21 cellular contexts compared by ENCODE assay signal in genomic region chr1:182404764-182405163, GRCh38. TPM values are rescaled to one million over a fixed set of nuclear protein-coding genes. Genes with fewer than 3 reads are reported as not detected.
DNase-seq lines count a peak whose midpoint lies in the region; ATAC-seq and TF ChIP-seq lines count a peak whose summit lies in the region.
"Had no signal": no experiment of that assay in that cellular context is flagged by ENCODE, and none has a peak within 500 bp of the region (broad histone marks: within the 10 kb centered on the region; RNA-seq: fewer than 3 reads in every experiment).

No MANE protein-coding gene starts in this region.

- H3K9me3 ChIP-seq in spleen, result peaks cover 0 to 11% (median 0%) of the 10 kb centered on the region in 8 donors
- H3K9me3 ChIP-seq in mucosa of descending colon, result peaks cover 8% of the 10 kb centered on the region

- TF ChIP-seq POLR2A in spleen (IDR thresholded peaks at IDR 0.05), result no peak

- H3K4me3 ChIP-seq in Jurkat, Clone E6-1 (ENCODE audit: low read length), result no peak overlapping the region
- H3K4me3 ChIP-seq in retinal pigment epithelial cell (ENCODE audit: low read length) (no peak overlapping the region), spleen (no peak overlapping the region), mucosa of descending colon (no peak overlapping the region)
- H3K4me3 ChIP-seq: stomach had no signal

- DNase-seq in NCI-H2171 treated with DMSO at 0.1 percent for 48 hours (lab: John Stamatoyannopoulos, UW) (peak; percentile 6), NCI-H2171 (lab: John Stamatoyannopoulos, UW) (no peak), WTC11 (ENCODE audit: low spot score) (no peak), retinal pigment epithelial cell (ENCODE audit: low read depth) (no peak), spleen (no peak), mucosa of descending colon (no peak)
- peak; percentile 37 for DNase-seq in Jurkat, Clone E6-1 (ENCODE audit: low read depth, low spot score)
- DNase-seq: activated CD4-positive, alpha-beta T cell treated with anti-CD3 and anti-CD28 coated beads, Interleukin-2, amount 50 U/mL, for 48 hours; activated naive CD4-positive, alpha-beta T cell treated with anti-CD3 and anti-CD28 coated beads, Interleukin-2, amount 10 ng/mL, durations not matched to agents 7 days and 5 days; activated T-cell treated with anti-CD3 and anti-CD28 coated beads, Interleukin-2, amount 50 U/mL, for 1 hour; CD4-positive, alpha-beta T cell; cortex of kidney; NCI-H1417 treated with DMSO at 0.1 percent for 48 hours; NCI-H446; PC-3; stomach had no signal

- no peaks in the 10 kb centered on the region for H3K36me3 ChIP-seq in spleen
- no peaks in the 10 kb centered on the region for H3K36me3 ChIP-seq in mucosa of descending colon (ENCODE audit: low read depth)
- H3K36me3 ChIP-seq: stomach had no signal

- POLR2A ChIA-PET in WTC11 (lab: Charles Lee), result no interaction called here

- no peak overlapping the region for H3K4me3 Mint-ChIP-seq in WTC11
- H3K4me3 Mint-ChIP-seq: activated naive CD4-positive, alpha-beta T cell treated with anti-CD3 and anti-CD28 coated beads, Interleukin-2, amount 10 ng/mL, durations not matched to agents 7 days and 5 days; CD4-positive, alpha-beta T cell; IgD-negative memory B cell; memory B cell had no signal

- H3K4me1 Mint-ChIP-seq in WTC11, result peaks cover 6% of the 10 kb centered on the region; the same call in 1 of the 2 replicates
- H3K4me1 Mint-ChIP-seq: activated naive CD4-positive, alpha-beta T cell treated with anti-CD3 and anti-CD28 coated beads, Interleukin-2, amount 10 ng/mL, durations not matched to agents 7 days and 5 days; IgD-negative memory B cell; memory B cell had no signal

- 63 to 76% (median 65%) methylated on average over 1 of the region's 1 CpG for WGBS in spleen, 5 donors

- H3K36me3 Mint-ChIP-seq in WTC11, result peaks cover 6% of the 10 kb centered on the region
- H3K36me3 Mint-ChIP-seq: activated naive CD4-positive, alpha-beta T cell treated with anti-CD3 and anti-CD28 coated beads, Interleukin-2, amount 10 ng/mL, durations not matched to agents 7 days and 5 days; IgD-negative memory B cell had no signal

- peaks cover 14% of the 10 kb centered on the region for H3K9me3 Mint-ChIP-seq in WTC11
- H3K9me3 Mint-ChIP-seq: CD4-positive, alpha-beta T cell had no signal

- TF ChIP-seq CTCF in WTC11 (IDR thresholded peaks at IDR 0.05), result no peak
- peak; percentile 19 for TF ChIP-seq CTCF in retinal pigment epithelial cell (conservative IDR thresholded peaks at IDR 0.05; ENCODE audit: low read depth, low read length)
- no peak for TF ChIP-seq CTCF in spleen (IDR thresholded peaks at IDR 0.05 in 8 of 11, conservative IDR thresholded peaks at IDR 0.05 in 3 of 11)
- no peak for TF ChIP-seq CTCF in mucosa of descending colon (IDR thresholded peaks at IDR 0.05)

- H3K27me3 ChIP-seq in spleen (replicated peaks in 1 of 7), result peaks cover 0 to 27% (median 0%) of the 10 kb centered on the region in 7 donors
- H3K27me3 ChIP-seq: stomach had no signal

- H3K27me3 Mint-ChIP-seq in WTC11 (ENCODE audit: low read depth), result no peaks in the 10 kb centered on the region

- CTCF ChIA-PET in WTC11 (lab: Charles Lee), result interaction anchor here (0.6 to 1.3 kb wide), 14 partner anchors 8 to 731 kb away, joined by 3 to 12 read pairs (median 4); partner anchors contain the start of gene GLUL

- H3K27ac ChIP-seq in spleen, result no peak overlapping the region
- H3K27ac ChIP-seq: stomach had no signal

- intact Hi-C loops in spleen (cut with DNase I; ENCODE audit: low total_unique reads), result no loop called here
- intact Hi-C loops in mucosa of descending colon (cut with DNase I, micrococcal nuclease), result no loop called here

- H3K4me1 ChIP-seq in spleen (no peaks in the 10 kb centered on the region), mucosa of descending colon (ENCODE audit: low read depth) (peaks cover 10% of the 10 kb centered on the region)
- H3K4me1 ChIP-seq: stomach had no signal

- no peak overlapping the region for H3K27ac Mint-ChIP-seq in WTC11
- H3K27ac Mint-ChIP-seq: activated naive CD4-positive, alpha-beta T cell treated with anti-CD3 and anti-CD28 coated beads, Interleukin-2, amount 10 ng/mL, durations not matched to agents 7 days and 5 days; CD4-positive, alpha-beta T cell; IgD-negative memory B cell; memory B cell had no signal

- peak; percentile 87 for ATAC-seq in WTC11
- ATAC-seq in mucosa of descending colon, result no peak
- no peak for ATAC-seq in HG03095 (IDR thresholded peaks at IDR 0.05; ENCODE audit: unreplicated experiment)
- ATAC-seq: PC-3 had no signal

TF ChIP-seq in WTC11, 78 proteins besides CTCF, POLR2A, EP300 and RAD21 (continues in another document):
- TF ChIP-seq GTF2I (CRISPR knock-in tag; conservative IDR thresholded peaks at IDR 0.05) (no peak), ATF2 (CRISPR knock-in tag; IDR thresholded peaks at IDR 0.05; ENCODE audit: borderline replicate concordance, low read depth) (no peak), ZMAT4 (CRISPR knock-in tag; IDR thresholded peaks at IDR 0.05) (no peak), ATF1 (CRISPR knock-in tag; IDR thresholded peaks at IDR 0.05) (no peak), TP53 (CRISPR knock-in tag; IDR thresholded peaks at IDR 0.05) (no peak), ZNF232 (CRISPR knock-in tag; IDR thresholded peaks at IDR 0.05) (no peak), IRF2 (CRISPR knock-in tag; IDR thresholded peaks at IDR 0.05; ENCODE audit: borderline replicate concordance, low read depth) (no peak), RELA (CRISPR knock-in tag; IDR thresholded peaks at IDR 0.05; ENCODE audit: borderline replicate concordance) (no peak), ELF4 (CRISPR knock-in tag; IDR thresholded peaks at IDR 0.05; ENCODE audit: low read depth) (no peak), EMX1 (CRISPR knock-in tag; IDR thresholded peaks at IDR 0.05) (no peak), ZNF425 (CRISPR knock-in tag; conservative IDR thresholded peaks at IDR 0.05) (no peak), NR1H2 (CRISPR knock-in tag; IDR thresholded peaks at IDR 0.05) (no peak), ATF6 (CRISPR knock-in tag; IDR thresholded peaks at IDR 0.05) (no peak), TEAD1 (CRISPR knock-in tag; IDR thresholded peaks at IDR 0.05) (no peak), SP1 (CRISPR knock-in tag; conservative IDR thresholded peaks at IDR 0.05) (no peak)

RNA-seq across cellular contexts. Expression of gene TEDDM1, which starts 4.3 kb away (rescaled TPM):
- not detected for polyA plus RNA-seq in Jurkat, Clone E6-1 (2012; ENCODE audit: insufficient read depth, insufficient read length)
- total RNA-seq in WTC11 (2021), result not detected in 3 replicates
- total RNA-seq in spleen, result not detected
- not detected for polyA plus RNA-seq in spleen
- not detected for total RNA-seq in mucosa of descending colon
- total RNA-seq: CD4-positive, alpha-beta T cell; PC-3; renal cortical epithelial cell; stomach; ureter had no signal
- polyA plus RNA-seq: stomach had no signal

RNA-seq across cellular contexts. Expression of gene GLUL, which starts 13.2 kb away (rescaled TPM):
- polyA plus RNA-seq in Jurkat, Clone E6-1 (2012; ENCODE audit: insufficient read depth, insufficient read length), result 221 TPM
- total RNA-seq in WTC11 (2021) (240 to 284 TPM (median 269 TPM) in 3 replicates), spleen (1,000 to 10,000 TPM in 5 of 7 donors, 100 to 1,000 TPM in 2; 796 to 2,370 (median 1,733) TPM), mucosa of descending colon (100 to 1,000 TPM; 364 to 851 (median 517) TPM)
- 100 to 1,000 TPM; 113 to 352 (median 297) TPM for polyA plus RNA-seq in spleen

RNA-seq across cellular contexts. Expression of gene RGSL1, which starts 45.2 kb away (rescaled TPM):
- polyA plus RNA-seq in Jurkat, Clone E6-1 (2012; ENCODE audit: insufficient read depth, insufficient read length), result not detected
- total RNA-seq in WTC11 (2021) (not detected in 3 replicates), spleen (not detected), mucosa of descending colon (not detected)
- polyA plus RNA-seq in spleen, result not detected
- total RNA-seq: CD4-positive, alpha-beta T cell; PC-3; stomach; ureter had no signal
- polyA plus RNA-seq: IgD-negative memory B cell, stomach had no signal

Comparison
In these comparisons a context has a peak if more than half of its experiments do, and no peak if none do; other contexts are left out.
1. DNase-seq: peak in NCI-H2171 treated with DMSO at 0.1 percent for 48 hours (single experiment) and Jurkat, Clone E6-1 (single experiment); none in NCI-H2171 (single experiment), WTC11 (single experiment), retinal pigment epithelial cell (single experiment), spleen (single experiment) and mucosa of descending colon (0 of 3).